ENCODE assay signal across 9 cellular contexts in genomic region chr15:47624503-47624902, GRCh38.
"Had no signal": no experiment of that assay in that cellular context is flagged by ENCODE, and none has a peak within 500 bp of the region (broad histone marks: within the 10 kb centered on the region; RNA-seq: fewer than 3 reads in every experiment).

No MANE protein-coding gene starts in this region.

- H3K9me3 Mint-ChIP-seq: HFFc6 had no signal

- H3K9ac ChIP-seq: GM23248 had no signal

- H2AFZ ChIP-seq: GM23248 had no signal

- H3K36me3 ChIP-seq: HAP-1 had no signal

- H3K27ac ChIP-seq: GM23248 had no signal

- DNase-seq: GM23248, GOT3, H7, HFFc6, IMR-90 had no signal

- H3K27ac Mint-ChIP-seq: HFFc6 had no signal

- H3K4me1 ChIP-seq: HAP-1 had no signal

- FAIRE-seq: HTR-8/SVneo, K562 had no signal

- H3K4me3 ChIP-seq: GM23248, HAP-1, K562 had no signal

- H3K9me3 ChIP-seq: HAP-1 had no signal

- ATAC-seq: HCT116, K562 had no signal

- H3K4me3 Mint-ChIP-seq: HFFc6 had no signal
